Comparison of ENCODE assay signal across 1 cellular context in genomic region chr14:24188251-24189058, GRCh38.
TF ChIP-seq lines count a peak whose summit lies in the region.

Gene IPO4 (minus strand): TSS chr14:24188816. CDS start chr14:24188787, 29 bp downstream.

TF ChIP-seq in HepG2, 621 proteins besides CTCF, POLR2A, EP300 and RAD21 (continued from another document and continues in another):
- TF ChIP-seq, protein P1, sequence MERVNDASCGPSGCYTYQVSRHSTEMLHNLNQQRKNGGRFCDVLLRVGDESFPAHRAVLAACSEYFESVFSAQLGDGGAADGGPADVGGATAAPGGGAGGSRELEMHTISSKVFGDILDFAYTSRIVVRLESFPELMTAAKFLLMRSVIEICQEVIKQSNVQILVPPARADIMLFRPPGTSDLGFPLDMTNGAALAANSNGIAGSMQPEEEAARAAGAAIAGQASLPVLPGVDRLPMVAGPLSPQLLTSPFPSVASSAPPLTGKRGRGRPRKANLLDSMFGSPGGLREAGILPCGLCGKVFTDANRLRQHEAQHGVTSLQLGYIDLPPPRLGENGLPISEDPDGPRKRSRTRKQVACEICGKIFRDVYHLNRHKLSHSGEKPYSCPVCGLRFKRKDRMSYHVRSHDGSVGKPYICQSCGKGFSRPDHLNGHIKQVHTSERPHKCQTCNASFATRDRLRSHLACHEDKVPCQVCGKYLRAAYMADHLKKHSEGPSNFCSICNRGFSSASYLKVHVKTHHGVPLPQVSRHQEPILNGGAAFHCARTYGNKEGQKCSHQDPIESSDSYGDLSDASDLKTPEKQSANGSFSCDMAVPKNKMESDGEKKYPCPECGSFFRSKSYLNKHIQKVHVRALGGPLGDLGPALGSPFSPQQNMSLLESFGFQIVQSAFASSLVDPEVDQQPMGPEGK (CRISPR knock-in tag; IDR thresholded peaks at IDR 0.05): peak; percentile 95
- TF ChIP-seq ZNF7 (CRISPR knock-in tag; IDR thresholded peaks at IDR 0.05) (peak; percentile 67; the same call in 1 of the 2 replicates), CSRNP2 (CRISPR knock-in tag; conservative IDR thresholded peaks at IDR 0.05; ENCODE audit: low read depth) (no peak), PLSCR1 (CRISPR knock-in tag; IDR thresholded peaks at IDR 0.05; ENCODE audit: borderline replicate concordance) (no peak), ZSCAN22 (CRISPR knock-in tag; IDR thresholded peaks at IDR 0.05) (no peak), ZNF275 (CRISPR knock-in tag; IDR thresholded peaks at IDR 0.05; ENCODE audit: borderline replicate concordance) (peak; percentile 100), PHB2 (IDR thresholded peaks at IDR 0.05; ENCODE audit: partially characterized antibody) (no peak), MIER3 (CRISPR knock-in tag; IDR thresholded peaks at IDR 0.05; ENCODE audit: borderline replicate concordance) (peak; percentile 99), CCDC6 (CRISPR knock-in tag; IDR thresholded peaks at IDR 0.05) (no peak), MTA3 (CRISPR knock-in tag; IDR thresholded peaks at IDR 0.05) (0 out of 2 replicates have a peak, but pooled peaks have one; percentile 40), ATF6 (CRISPR knock-in tag; conservative IDR thresholded peaks at IDR 0.05) (peak; percentile 97; the same call in 1 of the 2 replicates), ZNF782 (CRISPR knock-in tag; IDR thresholded peaks at IDR 0.05; ENCODE audit: borderline replicate concordance) (peak; percentile 98), ZNF280D (CRISPR knock-in tag; IDR thresholded peaks at IDR 0.05) (peak; percentile 96), ZNF414 (CRISPR knock-in tag; IDR thresholded peaks at IDR 0.05) (peak; percentile 100), SMAD9 (CRISPR knock-in tag; IDR thresholded peaks at IDR 0.05) (peak; percentile 95), RFX1 (IDR thresholded peaks at IDR 0.05) (peak; percentile 99), ZNF235 (CRISPR knock-in tag; IDR thresholded peaks at IDR 0.05; ENCODE audit: borderline replicate concordance) (peak; percentile 99; the same call in 1 of the 2 replicates), ZBTB2 (CRISPR knock-in tag; IDR thresholded peaks at IDR 0.05; ENCODE audit: low read depth) (no peak), CBFB (CRISPR knock-in tag; IDR thresholded peaks at IDR 0.05) (peak; percentile 99), ZNF816 (CRISPR knock-in tag; IDR thresholded peaks at IDR 0.05; ENCODE audit: borderline replicate concordance) (no peak), KAT2B (IDR thresholded peaks at IDR 0.05; ENCODE audit: borderline replicate concordance, low read depth, low read length) (peak; percentile 36; the same call in 1 of the 2 replicates), PCBP2 (optimal IDR thresholded peaks at IDR 0.05; ENCODE audit: low read depth, low read length, poor library complexity, severe bottlenecking) (peak; percentile 73), DRAP1 (CRISPR knock-in tag; IDR thresholded peaks at IDR 0.05) (peak; percentile 75), ELF3 (CRISPR knock-in tag; IDR thresholded peaks at IDR 0.05) (peak; percentile 98), TOPORS (CRISPR knock-in tag; IDR thresholded peaks at IDR 0.05) (peak; percentile 99), SOX5 (CRISPR knock-in tag; IDR thresholded peaks at IDR 0.05; ENCODE audit: borderline replicate concordance) (peak; percentile 85), RFXANK (CRISPR knock-in tag; IDR thresholded peaks at IDR 0.05) (peak; percentile 93; the same call in 1 of the 2 replicates), ZNF577 (CRISPR knock-in tag; IDR thresholded peaks at IDR 0.05; ENCODE audit: borderline replicate concordance, low read depth) (peak; percentile 98; the same call in 1 of the 2 replicates), MATR3 (CRISPR knock-in tag; IDR thresholded peaks at IDR 0.05) (peak; percentile 12; the same call in 1 of the 2 replicates), ZNF746 (CRISPR knock-in tag; IDR thresholded peaks at IDR 0.05) (no peak), EZH2 (conservative IDR thresholded peaks at IDR 0.05; ENCODE audit: low read depth, low read length) (no peak), ZNF850 (CRISPR knock-in tag; conservative IDR thresholded peaks at IDR 0.05) (no peak), HIVEP1 (CRISPR knock-in tag; IDR thresholded peaks at IDR 0.05) (peak; percentile 98), ZNF770 (CRISPR knock-in tag; IDR thresholded peaks at IDR 0.05) (no peak), ZNF10 (CRISPR knock-in tag; IDR thresholded peaks at IDR 0.05; ENCODE audit: borderline replicate concordance, low read depth) (0 out of 2 replicates have a peak, but pooled peaks have one; percentile 90), E2F5 (CRISPR knock-in tag; conservative IDR thresholded peaks at IDR 0.05) (peak; percentile 82)
- TF ChIP-seq, protein P2, sequence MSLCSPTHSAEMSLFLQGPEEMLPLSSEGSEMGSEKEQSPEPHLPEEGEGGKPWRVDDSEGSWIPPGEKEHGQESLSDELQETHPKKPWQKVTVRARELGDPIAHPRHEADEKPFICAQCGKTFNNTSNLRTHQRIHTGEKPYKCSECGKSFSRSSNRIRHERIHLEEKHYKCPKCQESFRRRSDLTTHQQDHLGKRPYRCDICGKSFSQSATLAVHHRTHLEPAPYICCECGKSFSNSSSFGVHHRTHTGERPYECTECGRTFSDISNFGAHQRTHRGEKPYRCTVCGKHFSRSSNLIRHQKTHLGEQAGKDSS (CRISPR knock-in tag; IDR thresholded peaks at IDR 0.05; ENCODE audit: borderline replicate concordance, low read depth): peak; percentile 99
- TF ChIP-seq, protein P3, sequence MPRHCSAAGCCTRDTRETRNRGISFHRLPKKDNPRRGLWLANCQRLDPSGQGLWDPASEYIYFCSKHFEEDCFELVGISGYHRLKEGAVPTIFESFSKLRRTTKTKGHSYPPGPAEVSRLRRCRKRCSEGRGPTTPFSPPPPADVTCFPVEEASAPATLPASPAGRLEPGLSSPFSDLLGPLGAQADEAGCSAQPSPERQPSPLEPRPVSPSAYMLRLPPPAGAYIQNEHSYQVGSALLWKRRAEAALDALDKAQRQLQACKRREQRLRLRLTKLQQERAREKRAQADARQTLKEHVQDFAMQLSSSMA (CRISPR knock-in tag; IDR thresholded peaks at IDR 0.05): peak; percentile 98
- TF ChIP-seq, protein P4, sequence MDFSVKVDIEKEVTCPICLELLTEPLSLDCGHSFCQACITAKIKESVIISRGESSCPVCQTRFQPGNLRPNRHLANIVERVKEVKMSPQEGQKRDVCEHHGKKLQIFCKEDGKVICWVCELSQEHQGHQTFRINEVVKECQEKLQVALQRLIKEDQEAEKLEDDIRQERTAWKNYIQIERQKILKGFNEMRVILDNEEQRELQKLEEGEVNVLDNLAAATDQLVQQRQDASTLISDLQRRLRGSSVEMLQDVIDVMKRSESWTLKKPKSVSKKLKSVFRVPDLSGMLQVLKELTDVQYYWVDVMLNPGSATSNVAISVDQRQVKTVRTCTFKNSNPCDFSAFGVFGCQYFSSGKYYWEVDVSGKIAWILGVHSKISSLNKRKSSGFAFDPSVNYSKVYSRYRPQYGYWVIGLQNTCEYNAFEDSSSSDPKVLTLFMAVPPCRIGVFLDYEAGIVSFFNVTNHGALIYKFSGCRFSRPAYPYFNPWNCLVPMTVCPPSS (IDR thresholded peaks at IDR 0.05): no peak
